ENCODE assay signal across 8 cellular contexts in the genomic region with DNA sequence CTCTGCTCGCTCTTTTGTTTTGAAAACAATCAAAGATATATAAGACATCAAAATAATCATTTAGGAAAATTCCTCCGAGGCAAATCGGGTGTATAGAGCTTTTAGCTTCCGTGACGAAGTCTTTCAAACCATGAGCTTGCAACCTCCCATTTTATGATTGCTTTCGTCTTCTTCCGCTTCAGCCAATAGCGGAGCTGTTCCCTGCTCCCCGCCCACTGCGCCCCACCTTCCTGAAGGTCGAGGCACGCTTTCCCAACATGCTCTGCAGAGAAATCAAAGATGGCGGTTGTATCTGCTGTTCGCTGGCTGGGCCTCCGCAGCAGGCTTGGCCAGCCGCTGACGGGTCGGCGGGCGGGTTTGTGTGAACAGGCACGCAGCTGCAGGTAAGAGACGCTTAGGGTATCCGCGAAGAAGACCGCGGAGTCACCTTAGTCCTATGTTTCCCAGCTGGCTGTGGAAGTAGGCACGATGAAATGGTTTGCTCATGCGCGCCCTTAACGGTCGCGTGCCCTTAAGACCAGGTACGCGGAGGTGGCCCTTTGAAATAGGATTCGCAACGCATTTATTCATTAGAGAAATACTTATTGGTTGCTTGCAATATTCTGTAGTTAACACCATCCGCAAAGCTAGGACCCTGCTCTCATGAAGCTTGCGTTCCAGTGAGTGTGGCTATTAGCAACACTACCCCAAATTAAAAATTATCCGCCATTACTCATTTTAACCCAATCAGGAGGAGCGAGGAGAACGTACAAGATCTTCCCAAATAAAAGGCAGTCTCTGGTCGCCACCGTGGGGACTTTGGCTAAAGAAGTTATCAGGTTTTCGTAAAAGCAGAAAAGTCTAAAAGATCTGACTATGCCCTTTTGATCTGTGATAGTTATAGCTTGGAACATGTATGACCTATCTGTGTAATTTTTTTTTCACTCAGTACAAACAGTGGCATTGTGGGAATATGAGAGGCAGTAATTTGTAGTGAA. TPM values are rescaled to one million over a fixed set of nuclear protein-coding genes. Genes with fewer than 3 reads are reported as not detected.
DNase-seq lines count a peak whose midpoint lies in the region; ATAC-seq and TF ChIP-seq lines count a peak whose summit lies in the region.

A gene (plus strand): TSS at position 267 of the 977 bp plus-strand sequence. CDS start 13 bp downstream, at position 280.

- H3K27ac Mint-ChIP-seq in activated naive CD8-positive, alpha-beta T cell = peak within 1 kb of the TSS; percentile 100

- no peaks in the 10 kb centered on the region for H3K27me3 Mint-ChIP-seq in activated naive CD8-positive, alpha-beta T cell

- H3K9me3 Mint-ChIP-seq in activated naive CD8-positive, alpha-beta T cell (ENCODE audit: low read depth) = no peaks in the 10 kb centered on the region

- no peaks in the 10 kb centered on the region for H3K27me3 ChIP-seq in thoracic aorta (replicated peaks; ENCODE audit: insufficient read depth)

- POLR2A ChIA-PET in GM10248 (lab: Yijun Ruan, JAX) = interaction anchor here (0.6 to 0.9 kb wide), 3 partner anchors 70 to 446 kb away, joined by 3 to 4 read pairs (median 3); no protein-coding TSS in a partner anchor

- H3K4me1 Mint-ChIP-seq in activated naive CD8-positive, alpha-beta T cell (ENCODE audit: low read depth) = peaks cover 66% of the 10 kb centered on the region

- H3K27ac ChIP-seq in thoracic aorta = peak within 1 kb of the TSS; percentile 77 to 83

- no peak for TF ChIP-seq CTCF in GM10248 (IDR thresholded peaks at IDR 0.05; ENCODE audit: control extremely low read depth, extremely low read depth, low read depth, missing control alignments)
- no peak for TF ChIP-seq CTCF in omental fat pad (IDR thresholded peaks at IDR 0.05)
- no peak for TF ChIP-seq CTCF in thoracic aorta (IDR thresholded peaks at IDR 0.05)

- H3K4me3 ChIP-seq in thoracic aorta = peak within 1 kb of the TSS; percentile 97

- peak within 1 kb of the TSS; percentile 93 for H3K4me3 Mint-ChIP-seq in activated naive CD8-positive, alpha-beta T cell

- no peaks in the 10 kb centered on the region for H3K9me3 ChIP-seq in thoracic aorta

- peak; percentile 88 for ATAC-seq in HG02610 (IDR thresholded peaks at IDR 0.05; ENCODE audit: unreplicated experiment)
- ATAC-seq in omental fat pad (ENCODE audit: low FRiP score) = peak; percentile 95
- peak; percentile 95 for ATAC-seq in thoracic aorta (ENCODE audit: insufficient number of reproducible peaks, low FRiP score, low read depth)

- DNase-seq in GM10248 (ENCODE audit: extremely low spot score) (peak; percentile 92), NCI-H1105 (lab: John Stamatoyannopoulos, UW) (peak; percentile 94), SKM-1 treated with dmso at 0.1 percent for 144 hours (lab: John Stamatoyannopoulos, UW; ENCODE audit: unreplicated experiment) (peak; percentile 99), glomerular visceral epithelial cell (ENCODE audit: extremely low spot score) (peak; percentile 89), omental fat pad (ENCODE audit: low spot score) (peak; percentile 85), thoracic aorta (ENCODE audit: low spot score) (peak; percentile 80)

- CTCF ChIA-PET in GM10248 (lab: Yijun Ruan, JAX) = interaction anchor here (0.8 to 2.8 kb wide), 4 partner anchors 8 to 279 kb away, joined by 4 to 13 read pairs (median 8); no protein-coding TSS in a partner anchor

- H3K4me1 ChIP-seq in thoracic aorta (ENCODE audit: control insufficient read depth in 1 of 2, low read depth in 2 of 2) = peaks cover 14 to 33% of the 10 kb centered on the region in 2 donors

- H3K36me3 ChIP-seq in thoracic aorta = peaks cover 9% of the 10 kb centered on the region

- H3K36me3 Mint-ChIP-seq in activated naive CD8-positive, alpha-beta T cell = peaks cover 40% of the 10 kb centered on the region

RNA-seq across cellular contexts. Expression of the gene that starts here (rescaled TPM):
- total RNA-seq in omental fat pad (10 to 100 TPM; 45.3 to 81.5 (median 63.3) TPM), thoracic aorta (100 to 1,000 TPM in 1 of 2 donors, 10 to 100 TPM in 1; 70.7 to 129 TPM)

Comparison
In these comparisons a context has a peak if more than half of its experiments do, and no peak if none do; other contexts are left out.
1. Peak in every context shown above with its lines: DNase-seq, ATAC-seq, H3K4me3 ChIP-seq and H3K27ac ChIP-seq.